Comparison of ENCODE assay signal across 22 cellular contexts in genomic region chr7:98958968-98959367, GRCh38.
"Had no signal": no experiment of that assay in that cellular context is flagged by ENCODE, and none has a peak within 500 bp of the region (broad histone marks: within the 10 kb centered on the region; RNA-seq: fewer than 3 reads in every experiment).

No MANE protein-coding gene starts in this region.

- DNase-seq: dermis blood vessel endothelial cell; effector memory CD4-positive, alpha-beta T cell; head of caudate nucleus; natural killer cell; right lobe of liver; small intestine; stimulated activated CD4-positive, alpha-beta T cell treated with anti-CD3 and anti-CD28 coated beads, Interleukin-15, amount 100 ng/mL, for 24 hours; stimulated activated CD4-positive, alpha-beta T cell treated with anti-CD3 and anti-CD28 coated beads, Interleukin-2, amount 100 ng/mL, for 48 hours; stimulated activated naive CD4-positive, alpha-beta T cell treated with Interleukin-2 at 50 U/mL for 16 hours; stomach; thyroid gland; trophoblast cell had no signal

- H3K4me1 Mint-ChIP-seq: memory B cell, natural killer cell had no signal

- H3K27me3 Mint-ChIP-seq: memory B cell, progenitor cell of endocrine pancreas had no signal

- H3K27ac ChIP-seq: coronary artery, neutrophil, parathyroid adenoma, right lobe of liver, stomach, thyroid gland had no signal

- H3K9me3 Mint-ChIP-seq: memory B cell, natural killer cell had no signal

- H3K4me3 Mint-ChIP-seq: memory B cell, natural killer cell had no signal

- H3K4me3 ChIP-seq: coronary artery, lung, right lobe of liver, stomach, thyroid gland had no signal

- H3K9me3 ChIP-seq: neutrophil, right lobe of liver, stomach, thyroid gland had no signal

- ATAC-seq: left lobe of liver, natural killer cell, right lobe of liver had no signal

- FAIRE-seq: endometrium, frontal cortex, keratinocyte, small intestine had no signal

- H3K27ac Mint-ChIP-seq: memory B cell had no signal

- H3K4me1 ChIP-seq: parathyroid adenoma, right lobe of liver, stomach, thyroid gland had no signal
